ENCODE assay signal across 25 cellular contexts in the genomic region with DNA sequence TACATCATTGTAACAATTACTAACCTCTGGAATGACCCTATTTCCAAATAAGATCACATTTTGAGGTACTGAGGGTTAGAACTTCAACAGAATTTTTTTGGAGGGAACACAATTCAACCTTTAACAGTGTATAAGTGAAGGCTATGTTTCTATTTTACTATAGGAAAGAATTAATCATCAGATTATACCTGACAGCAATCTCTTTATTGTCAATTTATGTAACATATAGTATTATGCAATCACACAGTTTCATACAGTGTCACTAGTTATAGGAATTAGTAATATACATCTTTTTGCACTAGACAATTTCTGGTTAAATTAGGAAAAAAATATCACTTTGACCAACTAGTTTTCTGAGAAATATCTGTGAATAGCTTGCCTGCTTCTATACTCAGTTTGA. TPM values are rescaled to one million over a fixed set of nuclear protein-coding genes. Genes with fewer than 3 reads are reported as not detected.
"Had no signal": no experiment of that assay in that cellular context is flagged by ENCODE, and none has a peak within 500 bp of the region (broad histone marks: within the 10 kb centered on the region; RNA-seq: fewer than 3 reads in every experiment).

No MANE protein-coding gene starts in this region.

- H3K27me3 ChIP-seq: colonic mucosa, esophagus muscularis mucosa, foreskin keratinocyte, heart right ventricle, left lung had no signal

- FAIRE-seq: endometrium, frontal cortex, islet of Langerhans had no signal

- H3K27ac ChIP-seq: colonic mucosa, esophagus muscularis mucosa, foreskin keratinocyte, heart right ventricle, left lung, lower lobe of right lung had no signal

- H3K4me1 Mint-ChIP-seq: endodermal cell; memory B cell; naive thymus-derived CD4-positive, alpha-beta T cell had no signal

- H3K4me1 ChIP-seq: colonic mucosa, esophagus muscularis mucosa, foreskin keratinocyte, heart right ventricle, left lung, lower lobe of right lung had no signal

- H3K27me3 Mint-ChIP-seq: dendritic cell treated with granulocyte-macrophage colony-stimulating factor and Interleukin-4, amounts not matched to agents 40 ng/mL and 50 ng/mL, for 4 days had no signal

- DNase-seq: colonic mucosa; cortex of kidney; effector CD8-positive, alpha-beta T cell; effector memory CD8-positive, alpha-beta T cell; endodermal cell; glutamatergic neuron; head of caudate nucleus; heart right ventricle; hippocampal formation; left cardiac atrium; left lung; left ventricle myocardium superior; lower lobe of right lung; mesendoderm; midbrain; naive thymus-derived CD4-positive, alpha-beta T cell had no signal

- H3K36me3 Mint-ChIP-seq: memory B cell had no signal

- H3K9me3 Mint-ChIP-seq: dendritic cell treated with granulocyte-macrophage colony-stimulating factor and Interleukin-4, amounts not matched to agents 40 ng/mL and 50 ng/mL, for 4 days; effector memory CD8-positive, alpha-beta T cell; endodermal cell; memory B cell; naive thymus-derived CD4-positive, alpha-beta T cell had no signal

- H3K4me3 ChIP-seq: colonic mucosa, esophagus muscularis mucosa, heart right ventricle, left lung, lower lobe of right lung had no signal

- H3K4me3 Mint-ChIP-seq: dendritic cell treated with granulocyte-macrophage colony-stimulating factor and Interleukin-4, amounts not matched to agents 40 ng/mL and 50 ng/mL, for 4 days; effector memory CD8-positive, alpha-beta T cell; endodermal cell; memory B cell; naive thymus-derived CD4-positive, alpha-beta T cell had no signal

- H3K36me3 ChIP-seq: colonic mucosa, esophagus muscularis mucosa, heart right ventricle, left lung, lower lobe of right lung had no signal

- H3K27ac Mint-ChIP-seq: dendritic cell treated with granulocyte-macrophage colony-stimulating factor and Interleukin-4, amounts not matched to agents 40 ng/mL and 50 ng/mL, for 4 days; effector memory CD8-positive, alpha-beta T cell; endodermal cell; memory B cell; naive thymus-derived CD4-positive, alpha-beta T cell had no signal

- ATAC-seq: effector memory CD8-positive, alpha-beta T cell; heart right ventricle; left cardiac atrium; left ventricle myocardium superior; lower lobe of right lung; naive thymus-derived CD4-positive, alpha-beta T cell had no signal

- H3K9me3 ChIP-seq: colonic mucosa, esophagus muscularis mucosa, heart right ventricle, lower lobe of right lung had no signal

RNA-seq across cellular contexts. Expression of gene MSH4, which starts 59.1 kb away (rescaled TPM):
- total RNA-seq: glomerular endothelial cell had no signal
- polyA plus RNA-seq: fibroblast of lung; foreskin keratinocyte; naive thymus-derived CD4-positive, alpha-beta T cell had no signal
